8 cellular contexts compared by ENCODE assay signal in the genomic region with DNA sequence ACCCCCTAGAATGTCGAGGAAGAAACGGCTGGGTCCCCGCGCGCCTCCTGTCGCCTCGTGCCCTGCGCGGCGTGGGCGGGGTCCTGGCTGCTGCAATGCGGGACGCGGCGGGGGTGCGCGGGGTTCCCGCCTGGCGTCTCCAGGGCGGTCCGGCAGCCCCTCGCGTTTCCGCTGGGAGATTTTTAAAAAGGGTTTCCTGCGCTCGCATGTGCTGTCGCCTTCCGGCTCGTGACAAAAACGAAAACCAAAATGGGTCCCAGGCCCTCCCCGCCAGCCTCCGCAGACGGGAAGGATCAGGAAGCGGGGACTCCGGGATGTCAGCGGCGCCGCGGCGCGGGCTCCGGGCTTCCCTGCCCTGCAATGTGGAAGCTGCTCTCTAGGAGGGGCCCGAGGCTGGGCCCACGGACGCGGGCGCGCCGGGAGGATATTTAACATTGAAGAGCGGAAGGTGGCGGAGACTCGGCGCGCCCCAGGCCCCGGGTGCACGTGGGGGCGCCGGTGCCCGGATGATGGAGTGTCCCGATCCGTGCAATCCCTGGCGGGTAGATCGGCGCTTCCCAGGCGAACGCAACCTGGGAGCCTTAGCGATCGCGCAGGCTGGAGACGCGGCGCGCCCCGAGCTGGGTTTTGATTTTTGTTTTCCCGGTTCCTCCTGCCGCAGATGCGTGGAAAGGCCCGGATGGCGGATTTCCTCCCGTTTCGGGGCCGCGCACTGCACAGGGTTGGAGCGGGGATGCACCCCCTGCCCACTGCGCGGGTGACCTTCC. TPM values are rescaled to one million over a fixed set of nuclear protein-coding genes. Genes with fewer than 3 reads are reported as not detected.
DNase-seq lines count a peak whose midpoint lies in the region; ATAC-seq lines count a peak whose summit lies in the region.

No MANE protein-coding gene starts in this region.

- H3K27ac ChIP-seq in CD8-positive, alpha-beta memory T cell (ENCODE audit: low read depth, low read length): peak overlapping the region; percentile 74
- H3K27ac ChIP-seq in right cardiac atrium (ENCODE audit: low read length): peak overlapping the region; percentile 63

- H3K4me1 Mint-ChIP-seq in CD8-positive, alpha-beta memory T cell: peaks cover 23 to 45% (median 36%) of the 10 kb centered on the region in 3 donors
- H3K4me1 Mint-ChIP-seq in T-helper 1 cell treated with Interleukin-12 subunit alpha and Interleukin-12 subunit beta and Interleukin-4 antibody, amounts not matched to agents 30 μg/mL and 1 μg/mL, for 36 hours (ENCODE audit: low read depth): peaks cover 34% of the 10 kb centered on the region

- intact Hi-C loops in right cardiac atrium (cut with DNase I) (no loop called here), sciatic nerve (cut with DNase I) (no loop called here)

- peak overlapping the region; percentile 21 to 88 (median 76) for H3K27ac Mint-ChIP-seq in CD8-positive, alpha-beta memory T cell
- H3K27ac Mint-ChIP-seq in T-helper 1 cell treated with Interleukin-12 subunit alpha and Interleukin-12 subunit beta and Interleukin-4 antibody, amounts not matched to agents 30 μg/mL and 1 μg/mL, for 36 hours: peak overlapping the region; percentile 83

- no peaks in the 10 kb centered on the region for H3K27me3 Mint-ChIP-seq in CD8-positive, alpha-beta memory T cell
- peaks cover 22% of the 10 kb centered on the region for H3K27me3 Mint-ChIP-seq in T-helper 1 cell treated with Interleukin-12 subunit alpha and Interleukin-12 subunit beta and Interleukin-4 antibody, amounts not matched to agents 30 μg/mL and 1 μg/mL, for 36 hours (ENCODE audit: low read depth)

- peaks cover 16% of the 10 kb centered on the region for H3K4me1 ChIP-seq in CD8-positive, alpha-beta memory T cell (ENCODE audit: insufficient read depth, low read length)
- no peaks in the 10 kb centered on the region for H3K4me1 ChIP-seq in right cardiac atrium (ENCODE audit: control insufficient read depth, insufficient read depth, low read length)

- peak overlapping the region; percentile 88 for H3K4me3 ChIP-seq in CD8-positive, alpha-beta memory T cell (ENCODE audit: low read length)
- H3K4me3 ChIP-seq in right cardiac atrium (ENCODE audit: low read length): peak overlapping the region; percentile 79

- CTCF ChIA-PET in CD8-positive, alpha-beta memory T cell (lab: Charles Lee): no interaction called here

- peak overlapping the region; percentile 89 to 99 (median 92) for H3K4me3 Mint-ChIP-seq in CD8-positive, alpha-beta memory T cell
- peak overlapping the region; percentile 87 for H3K4me3 Mint-ChIP-seq in T-helper 1 cell treated with Interleukin-12 subunit alpha and Interleukin-12 subunit beta and Interleukin-4 antibody, amounts not matched to agents 30 μg/mL and 1 μg/mL, for 36 hours

- H3K36me3 Mint-ChIP-seq in CD8-positive, alpha-beta memory T cell: peaks cover 0 to 15% (median 4%) of the 10 kb centered on the region in 3 donors
- H3K36me3 Mint-ChIP-seq in T-helper 1 cell treated with Interleukin-12 subunit alpha and Interleukin-12 subunit beta and Interleukin-4 antibody, amounts not matched to agents 30 μg/mL and 1 μg/mL, for 36 hours (ENCODE audit: low read depth): peaks cover 23% of the 10 kb centered on the region

- WGBS in right cardiac atrium: under 1% methylated on average over 86 of the region's 86 CpGs

- H3K27me3 ChIP-seq in CD8-positive, alpha-beta memory T cell (ENCODE audit: insufficient read depth, low read length, poor library complexity, severe bottlenecking): no peaks in the 10 kb centered on the region
- H3K27me3 ChIP-seq in right cardiac atrium (ENCODE audit: control insufficient read depth, insufficient read depth): no peaks in the 10 kb centered on the region

- H3K36me3 ChIP-seq in CD8-positive, alpha-beta memory T cell (ENCODE audit: insufficient read depth, low read length): no peaks in the 10 kb centered on the region

- no peaks in the 10 kb centered on the region for H3K9me3 Mint-ChIP-seq in CD8-positive, alpha-beta memory T cell
- no peaks in the 10 kb centered on the region for H3K9me3 Mint-ChIP-seq in T-helper 1 cell treated with Interleukin-12 subunit alpha and Interleukin-12 subunit beta and Interleukin-4 antibody, amounts not matched to agents 30 μg/mL and 1 μg/mL, for 36 hours

- DNase-seq in CD8-positive, alpha-beta memory T cell: peak; percentile 34 to 70 (median 54)
- DNase-seq in HT-29 (ENCODE audit: low spot score): peak; percentile 58
- DNase-seq in anterior cingulate cortex (lab: John Stamatoyannopoulos, UW): peak in 46 of 58 donors; percentile 21 to 86 (median 58)
- DNase-seq in right cardiac atrium: peak; percentile 69 to 87 (median 87)
- DNase-seq in sciatic nerve (ENCODE audit: low spot score): peak; percentile 80
- no peak for DNase-seq in iPS-NIHi7 (ENCODE audit: extremely low spot score)

- POLR2A ChIA-PET in CD8-positive, alpha-beta memory T cell (lab: Charles Lee): interaction anchor here (0.7 to 2.2 kb wide), 2 partner anchors 15 to 27 kb away, joined by 3 to 5 read pairs; no protein-coding TSS in a partner anchor

- ATAC-seq in GM19463 (IDR thresholded peaks at IDR 0.05; ENCODE audit: unreplicated experiment): peak; percentile 33
- ATAC-seq in right cardiac atrium: peak; percentile 61 to 62
- ATAC-seq in sciatic nerve: peak; percentile 75

- H3K9me3 ChIP-seq in CD8-positive, alpha-beta memory T cell (ENCODE audit: low read length): no peaks in the 10 kb centered on the region
- no peaks in the 10 kb centered on the region for H3K9me3 ChIP-seq in right cardiac atrium (ENCODE audit: control insufficient read depth, low read length)

RNA-seq across cellular contexts. Expression of gene PFKP, which starts 1.0 kb away (rescaled TPM):
- total RNA-seq in CD8-positive, alpha-beta memory T cell: 100 to 1,000 TPM; 180 to 187 TPM
- 61.6 TPM for polyA plus RNA-seq in CD8-positive, alpha-beta memory T cell
- total RNA-seq in HT-29 (2014; rRNA removed; shearing (Covaris generic)): 178 and 185 TPM in 2 replicates
- total RNA-seq in right cardiac atrium: 100 to 1,000 TPM in 3 of 4 donors, 10 to 100 TPM in 1; 88.7 to 120 (median 114) TPM
- 86.8 TPM for polyA plus RNA-seq in right cardiac atrium
- total RNA-seq in sciatic nerve: 41.3 TPM
